8 cellular contexts compared by ENCODE assay signal in the genomic region with DNA sequence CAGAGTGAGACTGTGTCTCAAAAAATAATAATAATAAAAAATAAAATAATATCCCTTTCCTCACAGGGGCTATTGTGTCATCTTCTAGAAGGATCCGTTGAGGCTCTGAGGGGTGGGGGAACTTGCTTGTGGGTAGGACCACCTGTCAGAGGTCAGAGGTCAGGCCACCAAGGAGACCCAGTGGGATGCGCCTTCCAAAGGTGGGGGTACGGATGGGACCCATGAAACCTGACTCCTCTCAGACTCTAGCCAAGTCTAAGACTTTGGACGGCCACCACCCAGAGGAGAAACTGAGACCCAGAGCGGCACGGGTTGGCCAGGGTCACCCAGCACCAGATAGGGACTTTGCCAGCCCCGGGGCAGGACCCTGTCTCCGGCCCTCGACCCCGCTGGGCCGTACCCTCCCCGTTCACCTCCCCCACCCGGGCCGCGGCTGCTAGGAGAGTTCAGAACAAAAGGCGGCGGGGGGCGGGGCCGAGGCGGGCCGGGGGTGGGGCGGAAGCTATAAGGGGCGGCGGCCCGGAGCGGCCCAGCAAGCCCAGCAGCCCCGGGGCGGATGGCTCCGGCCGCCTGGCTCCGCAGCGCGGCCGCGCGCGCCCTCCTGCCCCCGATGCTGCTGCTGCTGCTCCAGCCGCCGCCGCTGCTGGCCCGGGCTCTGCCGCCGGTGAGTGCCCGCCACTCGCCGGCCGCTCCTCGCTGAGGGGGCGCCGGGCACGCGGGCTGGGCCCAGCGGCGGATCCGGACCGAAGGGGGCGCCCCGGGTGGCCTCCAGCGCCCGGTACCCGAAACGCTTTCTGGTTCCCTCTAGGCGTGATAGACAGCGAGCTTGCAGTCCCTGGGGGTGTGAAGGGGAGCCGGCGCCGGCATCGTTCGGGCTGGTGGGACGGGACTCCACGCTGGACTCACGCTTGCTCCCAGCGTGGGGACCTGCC. TPM values are rescaled to one million over a fixed set of nuclear protein-coding genes. Genes with fewer than 3 reads are reported as not detected.
DNase-seq lines count a peak whose midpoint lies in the region; ATAC-seq, FAIRE-seq and TF ChIP-seq lines count a peak whose summit lies in the region.

A gene with protein sequence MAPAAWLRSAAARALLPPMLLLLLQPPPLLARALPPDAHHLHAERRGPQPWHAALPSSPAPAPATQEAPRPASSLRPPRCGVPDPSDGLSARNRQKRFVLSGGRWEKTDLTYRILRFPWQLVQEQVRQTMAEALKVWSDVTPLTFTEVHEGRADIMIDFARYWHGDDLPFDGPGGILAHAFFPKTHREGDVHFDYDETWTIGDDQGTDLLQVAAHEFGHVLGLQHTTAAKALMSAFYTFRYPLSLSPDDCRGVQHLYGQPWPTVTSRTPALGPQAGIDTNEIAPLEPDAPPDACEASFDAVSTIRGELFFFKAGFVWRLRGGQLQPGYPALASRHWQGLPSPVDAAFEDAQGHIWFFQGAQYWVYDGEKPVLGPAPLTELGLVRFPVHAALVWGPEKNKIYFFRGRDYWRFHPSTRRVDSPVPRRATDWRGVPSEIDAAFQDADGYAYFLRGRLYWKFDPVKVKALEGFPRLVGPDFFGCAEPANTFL (plus strand): TSS at position 535 of the 932 bp plus-strand sequence. CDS start 22 bp downstream, at position 557.

- FAIRE-seq in D721Med (lab: Jason Lieb, UNC), result no peak

- TF ChIP-seq CTCF in D721Med (IDR thresholded peaks at IDR 0.05; ENCODE audit: insufficient read depth, missing control alignments) (no peak), endodermal cell (conservative IDR thresholded peaks at IDR 0.05) (peak; percentile 28), testis (IDR thresholded peaks at IDR 0.05) (no peak)

- H3K27me3 Mint-ChIP-seq in endodermal cell (ENCODE audit: insufficient read depth), result peaks cover 39% of the 10 kb centered on the region

- peak within 1 kb of the TSS; percentile 65 for H3K4me3 Mint-ChIP-seq in endodermal cell

- 1 to 3% methylated on average over 24 to 74 of the region's 74 CpGs for WGBS in endodermal cell (ENCODE audit: insufficient coverage in 1 of 2, insufficient read length in 1 of 2), 2 experiments
- 5 to 15% methylated on average over 4 to 20 of the region's 74 CpGs for WGBS in testis, 2 donors

- no peak within 1 kb of the TSS for H3K27ac Mint-ChIP-seq in endodermal cell

- H3K36me3 Mint-ChIP-seq in endodermal cell (ENCODE audit: low read depth), result no peaks in the 10 kb centered on the region

- H3K27ac ChIP-seq in endodermal cell (ENCODE audit: low read depth, low read length) (no peak within 1 kb of the TSS), muscle layer of duodenum (ENCODE audit: low read length) (no peak within 1 kb of the TSS), testis (no peak within 1 kb of the TSS)

- peak within 1 kb of the TSS; percentile 51 for H3K9ac ChIP-seq in endodermal cell (ENCODE audit: extremely low read depth, low read length, poor library complexity, severe bottlenecking)

- H3K4me1 Mint-ChIP-seq in endodermal cell, result peaks cover 23% of the 10 kb centered on the region

- DNase-seq in D721Med (ENCODE audit: insufficient read length, low spot score), result peak; percentile 76
- DNase-seq in NCI-H1092 (lab: John Stamatoyannopoulos, UW), result peak; percentile 21
- DNase-seq in activated CD4-positive, alpha-beta T cell treated with anti-CD3 and anti-CD28 coated beads, Interleukin-2, amount 50 U/mL, for 48 hours, result peak; percentile 60 to 61
- peak; percentile 91 for DNase-seq in endodermal cell
- peak; percentile 56 for DNase-seq in testis

- intact Hi-C loops in testis (cut with DNase I; ENCODE audit: low total_unique reads), result no loop called here

- H3K36me3 ChIP-seq in endodermal cell (ENCODE audit: control insufficient read depth, insufficient read depth, low read length), result no peaks in the 10 kb centered on the region
- no peaks in the 10 kb centered on the region for H3K36me3 ChIP-seq in muscle layer of duodenum (ENCODE audit: control insufficient read depth in 1 of 2, insufficient read depth in 2 of 2, low read length in 2 of 2)
- H3K36me3 ChIP-seq in testis (ENCODE audit: low read depth, missing control alignments), result no peaks in the 10 kb centered on the region

- H3K4me3 ChIP-seq in endodermal cell (ENCODE audit: low read length), result peak within 1 kb of the TSS; percentile 78
- H3K4me3 ChIP-seq in muscle layer of duodenum (ENCODE audit: low read depth in 1 of 2, low read length in 2 of 2), result peak within 1 kb of the TSS; percentile 42 to 68
- H3K4me3 ChIP-seq in testis, result peak within 1 kb of the TSS; percentile 32 to 51

- ATAC-seq in HG03196 (IDR thresholded peaks at IDR 0.05; ENCODE audit: unreplicated experiment) (no peak), HG03460 (IDR thresholded peaks at IDR 0.05; ENCODE audit: unreplicated experiment) (no peak)

- H3K27me3 ChIP-seq in endodermal cell (ENCODE audit: control insufficient read depth, insufficient read depth, low read length, poor library complexity, severe bottlenecking), result no peaks in the 10 kb centered on the region
- no peaks in the 10 kb centered on the region for H3K27me3 ChIP-seq in muscle layer of duodenum (ENCODE audit: low read depth, low read length)
- no peaks in the 10 kb centered on the region for H3K27me3 ChIP-seq in testis

- no peaks in the 10 kb centered on the region for H3K9me3 ChIP-seq in endodermal cell (ENCODE audit: control insufficient read depth, low read length)
- H3K9me3 ChIP-seq in muscle layer of duodenum (ENCODE audit: control insufficient read depth in 1 of 2, low read length in 2 of 2), result no peaks in the 10 kb centered on the region
- H3K9me3 ChIP-seq in testis, result no peaks in the 10 kb centered on the region

- H3K9me3 Mint-ChIP-seq in endodermal cell, result no peaks in the 10 kb centered on the region

- TF ChIP-seq POLR2A in testis (IDR thresholded peaks at IDR 0.05), result no peak

- H3K4me1 ChIP-seq in endodermal cell (ENCODE audit: control insufficient read depth, insufficient read depth, low read length) (peaks cover 5% of the 10 kb centered on the region), muscle layer of duodenum (ENCODE audit: control insufficient read depth in 1 of 2, insufficient read depth in 2 of 2, low read length in 2 of 2) (peaks cover 10 to 43% of the 10 kb centered on the region in 2 donors), testis (peaks cover 6% of the 10 kb centered on the region)

RNA-seq across cellular contexts. Expression of the gene that starts here (rescaled TPM):
- 10 to 100 TPM in 1 of 2 donors, 1 to 10 TPM in 1; 9.7 to 14.3 TPM for total RNA-seq in endodermal cell
- polyA plus RNA-seq in endodermal cell (2013, experiment 1 of 2), result 14.7 TPM
- 14.5 TPM for polyA plus RNA-seq in endodermal cell (2013, experiment 2 of 2)
- total RNA-seq in testis, result 10 to 100 TPM; 32.4 to 36.1 TPM
- polyA plus RNA-seq in testis (ENCODE audit: insufficient read depth, low read depth, low replicate concordance), result 13.6 TPM

Comparison
In these comparisons a context has a peak if more than half of its experiments do, and no peak if none do; other contexts are left out.
1. DNase-seq: peak in every context shown above with its lines; median percentile 91 in endodermal cell; 76 in D721Med; 60 in activated CD4-positive, alpha-beta T cell treated with anti-CD3 and anti-CD28 coated beads, Interleukin-2, amount 50 U/mL, for 48 hours; 56 in testis; 21 in NCI-H1092.